13 cellular contexts compared by ENCODE assay signal in the genomic region with DNA sequence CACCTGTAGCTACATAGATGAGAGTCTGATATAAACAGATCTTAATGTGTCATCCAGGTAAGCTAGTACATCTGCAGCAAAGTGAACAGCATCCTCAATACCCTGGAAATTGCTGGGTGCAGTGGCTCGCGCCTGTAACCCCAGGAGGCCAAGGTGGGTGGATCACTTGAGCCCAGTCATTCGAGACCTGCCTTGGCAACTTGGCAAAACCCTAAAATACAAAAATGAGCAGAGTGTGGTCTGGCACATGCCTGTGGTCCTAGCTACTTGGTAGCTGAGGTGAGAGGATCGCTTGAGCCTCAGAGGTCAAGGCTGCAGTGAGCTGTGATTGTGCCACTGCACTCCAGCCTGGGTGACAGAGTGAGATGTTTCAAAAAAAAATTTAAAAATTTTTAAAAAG.
DNase-seq lines count a peak whose midpoint lies in the region; ATAC-seq and TF ChIP-seq lines count a peak whose summit lies in the region.
"Had no signal": no experiment of that assay in that cellular context is flagged by ENCODE, and none has a peak within 500 bp of the region (broad histone marks: within the 10 kb centered on the region; RNA-seq: fewer than 3 reads in every experiment).

No MANE protein-coding gene starts in this region.

- intact Hi-C loops in esophagus muscularis mucosa (cut with DNase I) = loop anchor here (10.0 kb wide), 1 partner anchor 234 kb away; a partner anchor contains a TSS

- H3K27ac Mint-ChIP-seq in stimulated activated naive CD8-positive, alpha-beta T cell treated with anti-CD3 and anti-CD28 coated beads, Interleukin-15, amount 100 ng/mL, for 72 hours = no peak overlapping the region
- H3K27ac Mint-ChIP-seq in stimulated activated memory B cell treated with anti-CD40 and anti-IgM and Interleukin-4, amounts not matched to agents 10 μg/mL and 1 μg/mL and 100 μg/mL, for 72 hours = no peak overlapping the region
- H3K27ac Mint-ChIP-seq: CD4-positive, CD25-positive, alpha-beta regulatory T cell had no signal

- H3K27me3 ChIP-seq in esophagus muscularis mucosa = no peaks in the 10 kb centered on the region
- H3K27me3 ChIP-seq: BLaER1 treated with 17β-estradiol and CSF1 and Interleukin-3, amounts not matched to agents 10 nM and 100 nM had no signal

- no peak overlapping the region for H3K27ac ChIP-seq in esophagus muscularis mucosa (replicated peaks in 1 of 4)
- H3K27ac ChIP-seq: BLaER1 treated with 17β-estradiol and CSF1 and Interleukin-3, amounts not matched to agents 10 nM and 100 nM had no signal

- no peaks in the 10 kb centered on the region for H3K9me3 Mint-ChIP-seq in stimulated activated naive CD8-positive, alpha-beta T cell treated with anti-CD3 and anti-CD28 coated beads, Interleukin-15, amount 100 ng/mL, for 72 hours
- no peaks in the 10 kb centered on the region for H3K9me3 Mint-ChIP-seq in stimulated activated memory B cell treated with anti-CD40 and anti-IgM and Interleukin-4, amounts not matched to agents 10 μg/mL and 1 μg/mL and 100 μg/mL, for 72 hours

- no peak for DNase-seq in stimulated activated naive CD8-positive, alpha-beta T cell treated with anti-CD3 and anti-CD28 coated beads, Interleukin-15, amount 100 ng/mL, for 72 hours
- no peak for DNase-seq in stimulated activated naive CD8-positive, alpha-beta T cell treated with anti-CD3 and anti-CD28 coated beads, Interleukin-15, Interleukin-2, amounts not matched to agents 100 U/mL and 50 U/mL, for 24 hours
- DNase-seq in esophagus muscularis mucosa (ENCODE audit: extremely low spot score) = peak; percentile 45
- no peak for DNase-seq in GM20000 (ENCODE audit: low spot score)
- no peak for DNase-seq in mesenteric fat pad (ENCODE audit: low spot score)
- DNase-seq: ACHN; CD4-positive, CD25-positive, alpha-beta regulatory T cell; DMS53 had no signal

- TF ChIP-seq POLR2A in esophagus muscularis mucosa (IDR thresholded peaks at IDR 0.05; ENCODE audit: low read depth) = no peak

- TF ChIP-seq CTCF in esophagus muscularis mucosa (IDR thresholded peaks at IDR 0.05) (no peak), GM20000 (IDR thresholded peaks at IDR 0.05; ENCODE audit: extremely low read depth, missing control alignments) (no peak)

- no peaks in the 10 kb centered on the region for H3K4me1 Mint-ChIP-seq in stimulated activated naive CD8-positive, alpha-beta T cell treated with anti-CD3 and anti-CD28 coated beads, Interleukin-15, amount 100 ng/mL, for 72 hours
- H3K4me1 Mint-ChIP-seq in stimulated activated memory B cell treated with anti-CD40 and anti-IgM and Interleukin-4, amounts not matched to agents 10 μg/mL and 1 μg/mL and 100 μg/mL, for 72 hours = no peaks in the 10 kb centered on the region
- H3K4me1 Mint-ChIP-seq: CD4-positive, CD25-positive, alpha-beta regulatory T cell had no signal

- no peak overlapping the region for H3K4me3 ChIP-seq in esophagus muscularis mucosa
- H3K4me3 ChIP-seq: BLaER1 treated with 17β-estradiol and CSF1 and Interleukin-3, amounts not matched to agents 10 nM and 100 nM; HAP-1 had no signal

- no peaks in the 10 kb centered on the region for H3K36me3 ChIP-seq in esophagus muscularis mucosa
- H3K36me3 ChIP-seq: BLaER1 treated with 17β-estradiol and CSF1 and Interleukin-3, amounts not matched to agents 10 nM and 100 nM; HAP-1 had no signal

- no peaks in the 10 kb centered on the region for H3K9me3 ChIP-seq in esophagus muscularis mucosa
- H3K9me3 ChIP-seq: BLaER1 treated with 17β-estradiol and CSF1 and Interleukin-3, amounts not matched to agents 10 nM and 100 nM; HAP-1 had no signal

- WGBS in esophagus muscularis mucosa = 89% methylated on average over 4 of the region's 4 CpGs

- no peak overlapping the region for H3K4me3 Mint-ChIP-seq in stimulated activated naive CD8-positive, alpha-beta T cell treated with anti-CD3 and anti-CD28 coated beads, Interleukin-15, amount 100 ng/mL, for 72 hours
- no peak overlapping the region for H3K4me3 Mint-ChIP-seq in stimulated activated memory B cell treated with anti-CD40 and anti-IgM and Interleukin-4, amounts not matched to agents 10 μg/mL and 1 μg/mL and 100 μg/mL, for 72 hours
- H3K4me3 Mint-ChIP-seq: CD4-positive, CD25-positive, alpha-beta regulatory T cell had no signal

- H3K36me3 Mint-ChIP-seq in stimulated activated memory B cell treated with anti-CD40 and anti-IgM and Interleukin-4, amounts not matched to agents 10 μg/mL and 1 μg/mL and 100 μg/mL, for 72 hours = no peaks in the 10 kb centered on the region
- H3K36me3 Mint-ChIP-seq: CD4-positive, CD25-positive, alpha-beta regulatory T cell had no signal

- ATAC-seq in stimulated activated naive CD8-positive, alpha-beta T cell treated with anti-CD3 and anti-CD28 coated beads, Interleukin-15, amount 100 ng/mL, for 72 hours = peak; percentile 31
- no peak for ATAC-seq in stimulated activated naive CD8-positive, alpha-beta T cell treated with anti-CD3 and anti-CD28 coated beads, Interleukin-15, Interleukin-2, amounts not matched to agents 100 U/mL and 50 U/mL, for 24 hours
- peak; percentile 36 for ATAC-seq in stimulated activated memory B cell treated with anti-CD40 and anti-IgM and Interleukin-4, amounts not matched to agents 10 μg/mL and 1 μg/mL and 100 μg/mL, for 72 hours
- ATAC-seq in HG03442 (IDR thresholded peaks at IDR 0.05; ENCODE audit: unreplicated experiment) = no peak
- ATAC-seq: HepG2 had no signal

- TF ChIP-seq EP300 in esophagus muscularis mucosa (IDR thresholded peaks at IDR 0.05) = no peak

- peaks cover 8% of the 10 kb centered on the region for H3K27me3 Mint-ChIP-seq in stimulated activated naive CD8-positive, alpha-beta T cell treated with anti-CD3 and anti-CD28 coated beads, Interleukin-15, amount 100 ng/mL, for 72 hours
- no peaks in the 10 kb centered on the region for H3K27me3 Mint-ChIP-seq in stimulated activated memory B cell treated with anti-CD40 and anti-IgM and Interleukin-4, amounts not matched to agents 10 μg/mL and 1 μg/mL and 100 μg/mL, for 72 hours
- H3K27me3 Mint-ChIP-seq: CD4-positive, CD25-positive, alpha-beta regulatory T cell had no signal

- H3K4me1 ChIP-seq in esophagus muscularis mucosa = no peaks in the 10 kb centered on the region
- H3K4me1 ChIP-seq: BLaER1 treated with 17β-estradiol and CSF1 and Interleukin-3, amounts not matched to agents 10 nM and 100 nM had no signal

Comparison
In these comparisons a context has a peak if more than half of its experiments do, and no peak if none do; other contexts are left out.
1. ATAC-seq: peak in stimulated activated naive CD8-positive, alpha-beta T cell treated with anti-CD3 and anti-CD28 coated beads, Interleukin-15, amount 100 ng/mL, for 72 hours (single experiment) and stimulated activated memory B cell treated with anti-CD40 and anti-IgM and Interleukin-4, amounts not matched to agents 10 μg/mL and 1 μg/mL and 100 μg/mL, for 72 hours (single experiment); none in stimulated activated naive CD8-positive, alpha-beta T cell treated with anti-CD3 and anti-CD28 coated beads, Interleukin-15, Interleukin-2, amounts not matched to agents 100 U/mL and 50 U/mL, for 24 hours (single experiment) and HG03442 (single experiment).